In the genomic region with DNA sequence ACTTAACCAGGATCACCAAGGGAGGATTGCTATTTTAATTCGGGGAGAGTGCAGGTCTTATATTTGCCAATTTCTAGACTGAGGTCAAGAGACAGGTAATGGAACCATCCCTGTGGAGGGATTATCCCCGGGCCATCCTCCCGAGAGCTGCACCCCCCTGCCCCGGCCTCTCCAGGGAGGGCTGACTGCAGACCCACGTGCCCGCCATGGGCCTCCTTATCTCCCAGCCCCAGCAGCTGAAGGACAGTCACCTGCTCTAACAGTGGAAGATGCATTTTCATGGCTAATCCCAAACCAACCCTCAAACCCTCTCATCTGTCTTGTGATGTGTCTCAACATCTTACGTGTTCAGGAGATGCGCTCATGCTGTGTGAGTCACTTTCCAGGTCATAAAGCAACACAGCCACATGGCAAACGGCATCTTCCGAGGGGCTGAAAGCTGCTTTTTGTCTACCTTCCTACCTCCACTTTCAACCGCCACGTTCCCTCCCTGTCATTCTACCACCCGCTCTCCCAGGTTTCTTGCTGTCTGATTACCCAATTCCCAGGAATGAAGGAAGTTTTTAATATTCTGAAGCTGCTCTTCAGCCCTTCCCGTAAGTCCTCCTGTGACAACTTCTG, we compare ENCODE assay signal across 14 cellular contexts. TPM values are rescaled to one million over a fixed set of nuclear protein-coding genes. Genes with fewer than 3 reads are reported as not detected.
DNase-seq lines count a peak whose midpoint lies in the region; ATAC-seq, FAIRE-seq and TF ChIP-seq lines count a peak whose summit lies in the region.
"Had no signal": no experiment of that assay in that cellular context is flagged by ENCODE, and none has a peak within 500 bp of the region (broad histone marks: within the 10 kb centered on the region; RNA-seq: fewer than 3 reads in every experiment).

No MANE protein-coding gene starts in this region.

- TF ChIP-seq CTCF in H1 (IDR thresholded peaks at IDR 0.05; ENCODE audit: control extremely low read depth in 1 of 3, insufficient read depth in 1 of 3, low read depth in 1 of 3, low read length in 3 of 3) (no peak), osteocyte (IDR thresholded peaks at IDR 0.05) (no peak), kidney (IDR thresholded peaks at IDR 0.05; ENCODE audit: borderline replicate concordance, extremely low read depth, insufficient read depth) (no peak)

- no peak overlapping the region for H3K18ac ChIP-seq in H1 (ENCODE audit: extremely low read depth, low read length)

- intact Hi-C loops in activated CD4-positive, alpha-beta T cell treated with anti-CD3 and anti-CD28 coated beads for 36 hours (cut with DNase I, micrococcal nuclease): no loop called here
- intact Hi-C loops in kidney (cut with DNase I): no loop called here

- no peaks in the 10 kb centered on the region for H3K36me3 ChIP-seq in H1 (ENCODE audit: control insufficient read depth in 2 of 4, insufficient read depth in 4 of 4, low read length in 3 of 4)
- no peaks in the 10 kb centered on the region for H3K36me3 ChIP-seq in kidney (ENCODE audit: control insufficient read depth in 1 of 2, insufficient read depth in 2 of 2, low read length in 2 of 2)
- no peaks in the 10 kb centered on the region for H3K36me3 ChIP-seq in MG63

- H3K9me3 ChIP-seq in H1 (ENCODE audit: insufficient read depth in 2 of 2, low read depth in 1 of 2, low read length in 1 of 2) (no peaks in the 10 kb centered on the region), kidney (ENCODE audit: control insufficient read depth in 1 of 2, low read length in 2 of 2) (no peaks in the 10 kb centered on the region), MG63 (no peaks in the 10 kb centered on the region)
- H3K9me3 ChIP-seq: esophagus squamous epithelium had no signal

- WGBS in H1 (ENCODE audit: extremely low coverage in 1 of 2, insufficient coverage in 1 of 2, insufficient read length in 1 of 2, insufficient replicate concordance in 2 of 2, low coverage in 1 of 2, low lambda C conversion rate in 2 of 2, missing lambda C conversion rate in 1 of 2), 2 experiments: 88% methylated on average over 14 of the region's 14 CpGs; no CpG with 5 or more reads in 1 of the 2 experiments

- H3K4me3 ChIP-seq in H1 (ENCODE audit: extremely low read depth in 1 of 4, insufficient read depth in 2 of 4, low read depth in 3 of 4, low read length in 4 of 4) (no peak overlapping the region), kidney (ENCODE audit: low read length in 2 of 2) (no peak overlapping the region), MG63 (no peak overlapping the region)
- H3K4me3 ChIP-seq: esophagus squamous epithelium had no signal

- H2BK20ac ChIP-seq in H1 (ENCODE audit: low read length): no peak overlapping the region

- no peak for FAIRE-seq in H1 (lab: Jason Lieb, UNC)
- FAIRE-seq in kidney (lab: Jason Lieb, UNC): no peak
- FAIRE-seq: GM18507 had no signal

- peak overlapping the region; percentile 95; the same call in 1 of the 2 replicates for H2BK15ac ChIP-seq in H1 (ENCODE audit: low read length)

- ATAC-seq in activated CD4-positive, alpha-beta T cell treated with anti-CD3 and anti-CD28 coated beads for 36 hours: peak; percentile 30
- ATAC-seq: stimulated activated naive B cell treated with anti-CD40 and anti-IgM and Interleukin-4, amounts not matched to agents 10 μg/mL and 1 μg/mL and 100 μg/mL, for 72 hours had no signal

- H2BK120ac ChIP-seq in H1 (replicated peaks; ENCODE audit: low read depth, low read length): no peak overlapping the region

- H4K91ac ChIP-seq in H1 (replicated peaks; ENCODE audit: insufficient read length, low read length): no peak overlapping the region

- no peak for TF ChIP-seq RAD21 in H1 (IDR thresholded peaks at IDR 0.05 in 1 of 2, conservative IDR thresholded peaks at IDR 0.05 in 1 of 2; ENCODE audit: low read depth in 2 of 2, low read length in 2 of 2)

- DNase-seq in activated CD4-positive, alpha-beta T cell treated with anti-CD3 and anti-CD28 coated beads for 36 hours: no peak
- DNase-seq in activated CD4-positive, alpha-beta T cell treated with anti-CD3 and anti-CD28 coated beads for 4 hours: no peak
- DNase-seq in OCI-M1 (lab: John Stamatoyannopoulos, UW) (peak; percentile 56), H1 (ENCODE audit: low read depth in 1 of 2, low spot score in 2 of 2) (no peak), osteocyte (ENCODE audit: extremely low spot score, unreplicated experiment) (no peak), kidney (no peak), DMS53 treated with DMSO at 0.1 percent for 48 hours (lab: John Stamatoyannopoulos, UW; ENCODE audit: unreplicated experiment) (no peak), MG63 (no peak)
- DNase-seq: DMS79 treated with DMSO at 0.1 percent for 48 hours; esophagus squamous epithelium; NCI-H526; stimulated activated naive B cell treated with anti-CD40 and anti-IgM and Interleukin-4, amounts not matched to agents 10 μg/mL and 1 μg/mL and 100 μg/mL, for 72 hours had no signal

- peaks cover 0 to 8% (median 0%) of the 10 kb centered on the region in 4 experiments; a peak in 1 of 7 replicates for H3K4me1 ChIP-seq in H1 (replicated peaks in 1 of 4; ENCODE audit: control insufficient read depth in 3 of 4, insufficient read depth in 4 of 4, low read length in 3 of 4)
- H3K4me1 ChIP-seq in kidney (ENCODE audit: control insufficient read depth in 1 of 2, insufficient read depth in 1 of 2, low read depth in 1 of 2, low read length in 2 of 2): peaks cover 0 to 8% of the 10 kb centered on the region in 2 donors

- no peak overlapping the region for H2AK5ac ChIP-seq in H1 (ENCODE audit: low read depth, low read length)

- H3K56ac ChIP-seq in H1 (replicated peaks; ENCODE audit: insufficient read length, low read depth, low read length): no peak overlapping the region

- peaks cover 78% of the 10 kb centered on the region for H3K4me1 Mint-ChIP-seq in activated CD4-positive, alpha-beta T cell treated with anti-CD3 and anti-CD28 coated beads for 36 hours
- H3K4me1 Mint-ChIP-seq in osteocyte (ENCODE audit: unreplicated experiment): peaks cover 48% of the 10 kb centered on the region

- no peak overlapping the region for H3K23ac ChIP-seq in H1 (ENCODE audit: insufficient read length)

- H2AFZ ChIP-seq in H1 (ENCODE audit: low read length): no peak overlapping the region

- 0 out of 2 replicates have a peak overlapping the region, but pooled peaks have one; percentile 9 for H2BK12ac ChIP-seq in H1 (ENCODE audit: low read depth, low read length)

- H3K27me3 ChIP-seq in H1 (replicated peaks in 1 of 4; ENCODE audit: control insufficient read depth in 3 of 4, extremely low read depth in 1 of 4, insufficient read depth in 3 of 4, low read length in 3 of 4): no peaks in the 10 kb centered on the region
- H3K27me3 ChIP-seq in MG63: no peaks in the 10 kb centered on the region
- H3K27me3 ChIP-seq: esophagus squamous epithelium had no signal

- peak overlapping the region; percentile 65 for H3K27ac Mint-ChIP-seq in activated CD4-positive, alpha-beta T cell treated with anti-CD3 and anti-CD28 coated beads for 36 hours
- H3K27ac Mint-ChIP-seq in osteocyte (ENCODE audit: unreplicated experiment): no peak overlapping the region
- H3K27ac Mint-ChIP-seq: stimulated activated naive B cell treated with anti-CD40 and anti-IgM and Interleukin-4, amounts not matched to agents 10 μg/mL and 1 μg/mL and 100 μg/mL, for 72 hours had no signal

- POLR2A ChIA-PET in activated CD4-positive, alpha-beta T cell treated with anti-CD3 and anti-CD28 coated beads for 36 hours (lab: Charles Lee): no interaction called here
- POLR2A ChIA-PET in H1 (lab: Charles Lee; ENCODE audit: partially characterized antibody): no interaction called here

- no peak for TF ChIP-seq POLR2A in H1 (IDR thresholded peaks at IDR 0.05; ENCODE audit: control extremely low read depth in 1 of 2, low read depth in 2 of 2, low read length in 2 of 2)

- no peak overlapping the region for H4K8ac ChIP-seq in H1 (ENCODE audit: extremely low read depth, insufficient read depth, low read length)

- no peak overlapping the region for H4K5ac ChIP-seq in H1 (ENCODE audit: insufficient read length, low read depth, low read length)

- H3K9ac ChIP-seq in H1 (replicated peaks in 1 of 4; ENCODE audit: extremely low read depth in 1 of 4, low read depth in 3 of 4, low read length in 3 of 4) (no peak overlapping the region), kidney (ENCODE audit: low read length in 2 of 2) (no peak overlapping the region)

- no peaks in the 10 kb centered on the region for H3K9me3 Mint-ChIP-seq in activated CD4-positive, alpha-beta T cell treated with anti-CD3 and anti-CD28 coated beads for 36 hours (ENCODE audit: low read depth)
- no peaks in the 10 kb centered on the region for H3K9me3 Mint-ChIP-seq in osteocyte (ENCODE audit: unreplicated experiment)

- H3K4me3 Mint-ChIP-seq in activated CD4-positive, alpha-beta T cell treated with anti-CD3 and anti-CD28 coated beads for 36 hours: no peak overlapping the region
- H3K4me3 Mint-ChIP-seq in osteocyte (ENCODE audit: unreplicated experiment): peak overlapping the region; percentile 6
- H3K4me3 Mint-ChIP-seq: stimulated activated naive B cell treated with anti-CD40 and anti-IgM and Interleukin-4, amounts not matched to agents 10 μg/mL and 1 μg/mL and 100 μg/mL, for 72 hours had no signal

- H3K4me2 ChIP-seq in H1 (ENCODE audit: insufficient read depth in 1 of 2, low read depth in 2 of 2, low read length in 2 of 2): no peak overlapping the region

- no peak overlapping the region for H3K14ac ChIP-seq in H1 (ENCODE audit: insufficient read length)

- H2BK5ac ChIP-seq in H1 (ENCODE audit: low read depth, low read length): no peak overlapping the region

- peaks cover 0 to 4% of the 10 kb centered on the region in 2 experiments for H4K20me1 ChIP-seq in H1 (replicated peaks in 1 of 2; ENCODE audit: control insufficient read depth in 1 of 2, insufficient read depth in 2 of 2, low read length in 2 of 2)

- no peak for TF ChIP-seq EP300 in H1 (IDR thresholded peaks at IDR 0.05; ENCODE audit: borderline replicate concordance in 1 of 2, low read depth in 2 of 2, low read length in 2 of 2)

- H3K79me2 ChIP-seq in H1 (ENCODE audit: control insufficient read depth in 1 of 2, insufficient read depth in 2 of 2, low read length in 2 of 2): no peaks in the 10 kb centered on the region

- H3K23me2 ChIP-seq in H1 (ENCODE audit: low read depth, low read length): 0 out of 2 replicates have a peak, but pooled peaks cover 2% of the 10 kb centered on the region

- H3K4ac ChIP-seq in H1 (replicated peaks; ENCODE audit: insufficient read length, low read depth, low read length): no peak overlapping the region

- peaks cover 26% of the 10 kb centered on the region for H3K36me3 Mint-ChIP-seq in activated CD4-positive, alpha-beta T cell treated with anti-CD3 and anti-CD28 coated beads for 36 hours (ENCODE audit: low read depth)
- H3K36me3 Mint-ChIP-seq in osteocyte (ENCODE audit: unreplicated experiment): peaks cover 3% of the 10 kb centered on the region

- no peaks in the 10 kb centered on the region for H3K27me3 Mint-ChIP-seq in activated CD4-positive, alpha-beta T cell treated with anti-CD3 and anti-CD28 coated beads for 36 hours
- no peaks in the 10 kb centered on the region for H3K27me3 Mint-ChIP-seq in osteocyte (ENCODE audit: unreplicated experiment)
- H3K27me3 Mint-ChIP-seq: stimulated activated naive B cell treated with anti-CD40 and anti-IgM and Interleukin-4, amounts not matched to agents 10 μg/mL and 1 μg/mL and 100 μg/mL, for 72 hours had no signal

- CTCF ChIA-PET in activated CD4-positive, alpha-beta T cell treated with anti-CD3 and anti-CD28 coated beads for 36 hours (lab: Charles Lee): interaction anchor here (0.6 to 1.3 kb wide), 3 partner anchors 11 to 37 kb away, joined by 3 read pairs; no protein-coding TSS in a partner anchor
- CTCF ChIA-PET in H1 (lab: Charles Lee; ENCODE audit: partially characterized antibody): interaction anchor here (1.0 to 1.3 kb wide), 3 partner anchors 9 to 135 kb away, joined by 3 to 4 read pairs (median 4); no protein-coding TSS in a partner anchor

- no peaks in the 10 kb centered on the region; the same call in 1 of the 2 replicates for H3K79me1 ChIP-seq in H1 (ENCODE audit: low read depth, low read length)

- H3K27ac ChIP-seq in H1 (ENCODE audit: low read depth, low read length) (no peak overlapping the region), kidney (ENCODE audit: low read depth in 2 of 2, low read length in 2 of 2) (no peak overlapping the region)
- H3K27ac ChIP-seq: 22Rv1, esophagus squamous epithelium had no signal

RNA-seq across cellular contexts. Expression of a gene that starts 54.6 kb away (rescaled TPM):
- 10 to 100 TPM; 47.0 to 65.7 TPM for total RNA-seq in activated CD4-positive, alpha-beta T cell treated with anti-CD3 and anti-CD28 coated beads for 36 hours
- total RNA-seq in H1 (2021; fragmentation: NEBNext Ultra II Directional; extraction: Animal tissue kit (Norgen Biotek cat#: 25700)): 19.2 and 19.3 TPM in 2 replicates
- 6.8 and 7.7 TPM in 2 replicates for polyA plus RNA-seq in H1 (2011; rRNA removed)
- polyA plus RNA-seq in H1 (2011; cell fraction: cytosol; rRNA removed): 8.9 TPM
- polyA plus RNA-seq in H1 (2011; cell fraction: nucleus; rRNA removed): 14.2 TPM
- polyA plus RNA-seq in H1 (2012, experiment 1 of 2): 6.1 to 8.2 TPM (median 7.4 TPM) in 4 replicates
- 2.2 TPM for polyA plus RNA-seq in H1 (2012, experiment 2 of 2)
- polyA plus RNA-seq in H1 (2013, experiment 1 of 2): 13.3 TPM
- 12.9 TPM for polyA plus RNA-seq in H1 (2013, experiment 2 of 2)
- polyA minus RNA-seq in H1 (2011; rRNA and poly(A)+ RNA removed): 13.3 and 15.9 TPM in 2 replicates
- 16.8 TPM for polyA minus RNA-seq in H1 (2011; cell fraction: cytosol; rRNA and poly(A)+ RNA removed)
- polyA minus RNA-seq in H1 (2011; cell fraction: nucleus; rRNA and poly(A)+ RNA removed): 11.4 TPM
- total RNA-seq in osteocyte: 13.8 and 18.6 TPM in 2 replicates
- 61.2 TPM for total RNA-seq in kidney
- polyA plus RNA-seq in kidney (ENCODE audit: insufficient read depth, low read depth, low replicate concordance): 15.1 TPM
- not detected in 2 replicates for total RNA-seq in MG63 (2014; rRNA removed; shearing (Covaris generic); ENCODE audit: low replicate concordance)

Comparison
In these comparisons a context has a peak if more than half of its experiments do, and no peak if none do; other contexts are left out.
1. RNA of a gene that starts 54.6 kb away (total RNA-seq): 47.0 to 65.7 TPM in activated CD4-positive, alpha-beta T cell treated with anti-CD3 and anti-CD28 coated beads for 36 hours, 61.2 TPM in kidney (single experiment), 19.2 to 19.3 TPM in H1 and 13.8 to 18.6 TPM in osteocyte; not detected in MG63; every median in the first group is over 10 times any median in the second.